Comparison of ENCODE assay signal across 30 cellular contexts in the genomic region with DNA sequence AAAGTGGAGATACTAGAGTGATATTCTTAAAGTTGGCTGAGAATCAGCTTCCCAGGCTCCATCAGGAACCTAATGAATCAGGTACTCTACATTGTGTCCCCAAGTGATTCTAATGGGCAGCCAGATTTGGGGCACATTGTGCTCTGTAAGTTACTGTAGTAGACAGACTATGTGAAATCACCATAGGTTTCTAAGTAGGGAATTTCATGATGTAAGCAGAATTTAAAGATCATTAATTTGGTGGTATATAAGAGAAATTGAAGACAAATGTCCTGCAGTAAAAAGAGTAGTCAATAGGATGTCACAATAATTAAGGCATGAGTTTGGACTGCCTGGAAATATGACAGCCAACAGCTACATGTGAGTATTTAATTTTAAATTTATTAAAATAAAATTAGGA.
DNase-seq lines count a peak whose midpoint lies in the region; ATAC-seq, FAIRE-seq and TF ChIP-seq lines count a peak whose summit lies in the region.
"Had no signal": no experiment of that assay in that cellular context is flagged by ENCODE, and none has a peak within 500 bp of the region (broad histone marks: within the 10 kb centered on the region; RNA-seq: fewer than 3 reads in every experiment).

No MANE protein-coding gene starts in this region.

- no peak for TF ChIP-seq RAD21 in HepG2 (CRISPR knock-in tag; IDR thresholded peaks at IDR 0.05)

- H3K4me2 ChIP-seq in HepG2 (ENCODE audit: low read depth, low read length) (no peak overlapping the region), mesendoderm (ENCODE audit: low read length) (no peak overlapping the region)
- H3K4me2 ChIP-seq: A549; BLaER1; BLaER1 treated with 17β-estradiol and CSF1 and Interleukin-3, amounts not matched to agents 10 nM and 100 nM had no signal

- H2BK120ac ChIP-seq in mesendoderm (ENCODE audit: low read depth, low read length), result no peak overlapping the region

- H3K9me3 ChIP-seq in HepG2 (ENCODE audit: low read length) (peaks cover 4% of the 10 kb centered on the region; the same call in 1 of the 2 replicates), right lobe of liver (no peaks in the 10 kb centered on the region)
- H3K9me3 ChIP-seq: A549, BE2C, BLaER1, Caco-2 had no signal

- no peaks in the 10 kb centered on the region for H4K20me1 ChIP-seq in HepG2 (ENCODE audit: insufficient read depth, low read length)
- H4K20me1 ChIP-seq: BLaER1; BLaER1 treated with 17β-estradiol and CSF1 and Interleukin-3, amounts not matched to agents 10 nM and 100 nM had no signal

- H3K4me3 ChIP-seq in HepG2 (replicated peaks in 1 of 3; ENCODE audit: insufficient read depth in 1 of 3, low read depth in 2 of 3, low read length in 3 of 3) (no peak overlapping the region), right lobe of liver (no peak overlapping the region), mesendoderm (ENCODE audit: low read length) (no peak overlapping the region)
- H3K4me3 ChIP-seq: A549; BLaER1; BLaER1 treated with 17β-estradiol and CSF1 and Interleukin-3, amounts not matched to agents 10 nM and 100 nM had no signal

- TF ChIP-seq EP300 in HepG2 (IDR thresholded peaks at IDR 0.05; ENCODE audit: low read depth in 2 of 2, low read length in 2 of 2) (no peak), HepG2 (CRISPR knock-in tag; IDR thresholded peaks at IDR 0.05; ENCODE audit: borderline replicate concordance) (no peak)

- no peaks in the 10 kb centered on the region for H3K79me1 ChIP-seq in mesendoderm (ENCODE audit: low read length)

- no peak overlapping the region for H2BK5ac ChIP-seq in mesendoderm (ENCODE audit: low read length)

- H4K5ac ChIP-seq in mesendoderm (ENCODE audit: low read length), result no peak overlapping the region

- no peak for FAIRE-seq in HepG2 (lab: Jason Lieb, UNC)
- FAIRE-seq: A204.1, A549, D721Med had no signal

- H3K79me2 ChIP-seq in HepG2 (ENCODE audit: insufficient read depth, low read length) (no peaks in the 10 kb centered on the region), mesendoderm (ENCODE audit: control insufficient read depth, insufficient read depth, low read length) (no peaks in the 10 kb centered on the region)

- H3K27me3 ChIP-seq in HepG2 (ENCODE audit: control insufficient read depth in 1 of 2, insufficient read depth in 2 of 2, low read length in 2 of 2), result no peaks in the 10 kb centered on the region
- no peaks in the 10 kb centered on the region for H3K27me3 ChIP-seq in right lobe of liver
- H3K27me3 ChIP-seq in mesendoderm (ENCODE audit: insufficient read depth, low read length, poor library complexity), result no peaks in the 10 kb centered on the region
- H3K27me3 ChIP-seq: BE2C; BLaER1; BLaER1 treated with 17β-estradiol and CSF1 and Interleukin-3, amounts not matched to agents 10 nM and 100 nM had no signal

- POLR2A ChIA-PET in HepG2 (lab: Yijun Ruan, JAX), result no interaction called here

- peak overlapping the region; percentile 74 for H2BK15ac ChIP-seq in mesendoderm (replicated peaks; ENCODE audit: low read depth)

- TF ChIP-seq POLR2A in HepG2 (IDR thresholded peaks at IDR 0.05; ENCODE audit: insufficient read depth in 1 of 2, low read depth in 2 of 2, low read length in 2 of 2) (no peak), right lobe of liver (IDR thresholded peaks at IDR 0.05) (no peak)

- no TSS peak for BruUV-seq in HepG2 (replicated peaks; lab: Mats Ljungman, UMichigan)

- H3K36me3 ChIP-seq in HepG2 (replicated peaks in 1 of 2; ENCODE audit: control insufficient read depth in 1 of 2, insufficient read depth in 2 of 2, low read length in 2 of 2), result no peaks in the 10 kb centered on the region
- no peaks in the 10 kb centered on the region for H3K36me3 ChIP-seq in right lobe of liver
- H3K36me3 ChIP-seq in mesendoderm (ENCODE audit: control insufficient read depth, insufficient read depth, low read length), result no peaks in the 10 kb centered on the region
- H3K36me3 ChIP-seq: BE2C; BLaER1; BLaER1 treated with 17β-estradiol and CSF1 and Interleukin-3, amounts not matched to agents 10 nM and 100 nM had no signal

- H3K18ac ChIP-seq in mesendoderm (ENCODE audit: low read length), result no peak overlapping the region

- no peak overlapping the region for H2AFZ ChIP-seq in HepG2 (ENCODE audit: low read length)

- H4K8ac ChIP-seq in mesendoderm (ENCODE audit: low read depth, low read length), result no peak overlapping the region

- no peak for ATAC-seq in HepG2
- ATAC-seq in right lobe of liver, result no peak
- ATAC-seq: A549; CD8-positive, alpha-beta T cell had no signal

- intact Hi-C loops in HepG2 (cut with micrococcal nuclease; ENCODE audit: unreplicated experiment) (no loop called here), right lobe of liver (cut with DNase I) (no loop called here)

- H3K9ac ChIP-seq in HepG2 (ENCODE audit: insufficient read depth, low read depth, low read length) (no peak overlapping the region), mesendoderm (ENCODE audit: low read length) (no peak overlapping the region)
- H3K9ac ChIP-seq: BLaER1; BLaER1 treated with 17β-estradiol and CSF1 and Interleukin-3, amounts not matched to agents 10 nM and 100 nM had no signal

- H3K4ac ChIP-seq in mesendoderm (ENCODE audit: low read depth, low read length), result no peak overlapping the region

- no peak for TF ChIP-seq CTCF in HepG2 (CRISPR knock-in tag; IDR thresholded peaks at IDR 0.05)
- no peak for TF ChIP-seq CTCF in right lobe of liver (IDR thresholded peaks at IDR 0.05)

- H2AK5ac ChIP-seq in mesendoderm (ENCODE audit: low read length), result no peak overlapping the region

- H3K56ac ChIP-seq in mesendoderm (ENCODE audit: low read length), result no peak overlapping the region

- no peak for DNase-seq in HepG2 (ENCODE audit: low spot score)
- DNase-seq in right lobe of liver, result no peak
- DNase-seq in mesendoderm, result no peak
- DNase-seq in 8988T, result no peak
- DNase-seq: ACHN; AML-193; BE2C; C1 segment of cervical spinal cord; Caco-2; Calu3; CD4-positive, alpha-beta memory T cell; CD4-positive, alpha-beta T cell; CD4-positive, CD25-positive, alpha-beta regulatory T cell; CD8-positive, alpha-beta memory T cell; CD8-positive, alpha-beta T cell; COR-L47; DMS 273 treated with DMSO at 0.1 percent for 48 hours; DMS153; DMS53; DMS79; DMS79 treated with DMSO at 0.1 percent for 48 hours; DND-41; EL had no signal

- no peak overlapping the region for H3K27ac ChIP-seq in HepG2 (ENCODE audit: extremely low read length, insufficient read depth, low read length)
- no peak overlapping the region for H3K27ac ChIP-seq in right lobe of liver
- H3K27ac ChIP-seq in mesendoderm (ENCODE audit: low read depth, low read length), result no peak overlapping the region
- H3K27ac ChIP-seq: 22Rv1; A549; BLaER1; BLaER1 treated with 17β-estradiol and CSF1 and Interleukin-3, amounts not matched to agents 10 nM and 100 nM; C4-2B had no signal

- CTCF ChIA-PET in HepG2 (lab: Yijun Ruan, JAX; ENCODE audit: low intra/inter-chr PET ratio, low total read pairs), result no interaction called here

- no peak overlapping the region for H3K23ac ChIP-seq in mesendoderm (ENCODE audit: low read length)

- in situ Hi-C loops in HepG2 (cut with HindIII; ENCODE audit: extremely low pct_ligation_motif_present, low pct_unique_long_range_greater_than_20kb), result no loop called here

- H3K4me1 ChIP-seq in HepG2 (ENCODE audit: insufficient read depth, low read length) (no peaks in the 10 kb centered on the region), right lobe of liver (no peaks in the 10 kb centered on the region), mesendoderm (ENCODE audit: control insufficient read depth, low read depth, low read length) (no peaks in the 10 kb centered on the region)
- H3K4me1 ChIP-seq: A549, BE2C, Caco-2 had no signal

TF ChIP-seq in HepG2, 621 proteins besides CTCF, POLR2A, EP300 and RAD21:
- no peak for TF ChIP-seq KDM5B (CRISPR knock-in tag; IDR thresholded peaks at IDR 0.05; ENCODE audit: borderline replicate concordance)
- no peak for TF ChIP-seq AKAP8 (CRISPR knock-in tag; IDR thresholded peaks at IDR 0.05)
- no peak for TF ChIP-seq HOXA5 (CRISPR knock-in tag; IDR thresholded peaks at IDR 0.05)
- no peak for TF ChIP-seq ZNF468 (CRISPR knock-in tag; IDR thresholded peaks at IDR 0.05)
- TF ChIP-seq MAFK (conservative IDR thresholded peaks at IDR 0.05 in 1 of 2, IDR thresholded peaks at IDR 0.05 in 1 of 2; ENCODE audit: low read length in 2 of 2), result peak; percentile 50 to 52; a peak in 2 of 4 replicates
- TF ChIP-seq TEAD2 (CRISPR knock-in tag; IDR thresholded peaks at IDR 0.05), result no peak
